Comparison of ENCODE assay signal across 11 cellular contexts in the genomic region with DNA sequence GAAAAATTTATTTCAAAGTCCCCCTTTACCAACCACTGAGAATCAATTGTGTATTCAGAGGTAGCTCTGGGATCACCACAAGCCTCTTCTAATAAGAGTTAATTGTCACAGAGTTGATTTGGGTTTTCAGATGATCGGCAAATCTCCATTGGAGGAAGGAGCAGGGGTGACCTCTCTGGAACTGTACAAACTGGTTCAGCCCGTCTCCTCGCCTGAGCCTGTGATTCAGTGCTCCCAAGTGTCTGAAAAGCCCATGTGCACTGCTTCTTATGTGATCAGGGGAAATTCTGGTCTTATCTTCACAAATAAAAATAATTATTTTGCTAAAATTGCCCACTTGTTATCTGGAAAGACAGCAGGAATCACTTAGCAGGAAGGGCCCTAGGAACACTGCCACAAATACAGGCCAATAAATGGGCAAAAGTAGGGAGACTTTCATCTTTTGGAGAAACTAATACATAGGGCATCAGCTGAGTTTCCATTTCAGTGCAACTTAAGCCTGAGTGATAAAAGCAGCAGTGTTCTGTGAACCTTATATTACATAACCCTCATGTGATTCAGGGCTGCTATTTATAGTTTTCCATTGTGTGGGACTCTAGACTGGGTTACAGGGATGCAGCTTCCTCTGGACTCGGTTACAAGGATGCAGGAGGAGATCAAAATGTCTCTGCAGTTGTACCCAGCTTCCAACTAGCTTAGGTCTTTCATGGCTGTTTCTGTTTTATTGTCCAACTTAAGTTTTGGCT. TPM values are rescaled to one million over a fixed set of nuclear protein-coding genes. Genes with fewer than 3 reads are reported as not detected.
A peak's percentile ranks its signal among the peaks of the same experiment; 100 is the strongest.
DNase-seq lines count a peak whose midpoint lies in the region; ATAC-seq and TF ChIP-seq lines count a peak whose summit lies in the region.
"Had no signal": no experiment of that assay in that cellular context is flagged by ENCODE, and none has a peak within 500 bp of the region (broad histone marks: within the 10 kb centered on the region; RNA-seq: fewer than 3 reads in every experiment).

No MANE protein-coding gene starts in this region.

- no peak for TF ChIP-seq CTCF in GM13976 (IDR thresholded peaks at IDR 0.05; ENCODE audit: borderline replicate concordance, control extremely low read depth, extremely low read depth, insufficient read depth, missing control alignments)

- H3K27me3 Mint-ChIP-seq in activated CD4-positive, alpha-beta T cell treated with anti-CD3 and anti-CD28 coated beads for 36 hours, result no peaks in the 10 kb centered on the region

- peak; percentile 99 for ATAC-seq in left ventricle myocardium superior
- ATAC-seq in sciatic nerve, result peak; percentile 94
- no peak for ATAC-seq in HG03159 (IDR thresholded peaks at IDR 0.05; ENCODE audit: unreplicated experiment)
- ATAC-seq in activated CD4-positive, alpha-beta T cell treated with anti-CD3 and anti-CD28 coated beads for 36 hours, result no peak

- in situ Hi-C loops in GM13976 (cut with MboI; ENCODE audit: low sequenced_read_pairs, unreplicated experiment), result loop anchor here (10.0 to 25.0 kb wide), 2 partner anchors 154 to 477 kb away; no protein-coding TSS in a partner anchor

- no peak overlapping the region for H3K27ac Mint-ChIP-seq in activated CD4-positive, alpha-beta T cell treated with anti-CD3 and anti-CD28 coated beads for 36 hours

- POLR2A ChIA-PET in activated CD4-positive, alpha-beta T cell treated with anti-CD3 and anti-CD28 coated beads for 36 hours (lab: Charles Lee), result no interaction called here

- CTCF ChIA-PET in activated CD4-positive, alpha-beta T cell treated with anti-CD3 and anti-CD28 coated beads for 36 hours (lab: Charles Lee), result no interaction called here

- no peaks in the 10 kb centered on the region for H3K4me1 Mint-ChIP-seq in activated CD4-positive, alpha-beta T cell treated with anti-CD3 and anti-CD28 coated beads for 36 hours

- H3K9me3 Mint-ChIP-seq in activated CD4-positive, alpha-beta T cell treated with anti-CD3 and anti-CD28 coated beads for 36 hours (ENCODE audit: low read depth), result no peaks in the 10 kb centered on the region

- H3K4me3 Mint-ChIP-seq in activated CD4-positive, alpha-beta T cell treated with anti-CD3 and anti-CD28 coated beads for 36 hours, result no peak overlapping the region

- intact Hi-C loops in left ventricle myocardium superior (cut with micrococcal nuclease), result no loop called here
- intact Hi-C loops in sciatic nerve (cut with DNase I), result loop anchor here (10.0 kb wide), 1 partner anchor 474 kb away; no protein-coding TSS in a partner anchor
- intact Hi-C loops in activated CD4-positive, alpha-beta T cell treated with anti-CD3 and anti-CD28 coated beads for 36 hours (cut with DNase I, micrococcal nuclease), result loop anchor here in 1 of 2 experiments (10.0 kb wide), 1 partner anchor 384 kb away; no protein-coding TSS in a partner anchor

- no peaks in the 10 kb centered on the region for H3K36me3 Mint-ChIP-seq in activated CD4-positive, alpha-beta T cell treated with anti-CD3 and anti-CD28 coated beads for 36 hours (ENCODE audit: low read depth)

- peak; percentile 35 for DNase-seq in GM04504 (ENCODE audit: low read depth)
- DNase-seq in astrocyte of the hippocampus (ENCODE audit: low read depth, low spot score), result peak; percentile 50
- no peak for DNase-seq in left ventricle myocardium superior
- no peak for DNase-seq in sciatic nerve (ENCODE audit: low spot score)
- no peak for DNase-seq in GF-D8 (lab: John Stamatoyannopoulos, UW)
- no peak for DNase-seq in GM13976 (ENCODE audit: low spot score)
- DNase-seq in activated CD4-positive, alpha-beta T cell treated with anti-CD3 and anti-CD28 coated beads for 36 hours, result no peak
- DNase-seq: activated effector memory CD4-positive, alpha-beta T cell treated with anti-CD3 and anti-CD28 coated beads, Interleukin-2, amount 50 U/mL, for 16 hours; DMS 273 treated with DMSO at 0.1 percent for 48 hours; NCI-H1105 treated with DMSO at 0.1 percent for 48 hours had no signal

RNA-seq across cellular contexts. Expression of a gene that starts 32.3 kb away (rescaled TPM):
- total RNA-seq in left ventricle myocardium superior (2.2 TPM), sciatic nerve (1.6 TPM)
- total RNA-seq in activated CD4-positive, alpha-beta T cell treated with anti-CD3 and anti-CD28 coated beads for 36 hours, result 100 to 1,000 TPM in 1 of 2 experiments, 10 to 100 TPM in 1; 88.5 to 138 TPM

Comparison
In these comparisons a context has a peak if more than half of its experiments do, and no peak if none do; other contexts are left out.
1. DNase-seq: peak in GM04504 (single experiment) and astrocyte of the hippocampus (single experiment); none in left ventricle myocardium superior (single experiment), sciatic nerve (single experiment), GF-D8 (single experiment), GM13976 (single experiment) and activated CD4-positive, alpha-beta T cell treated with anti-CD3 and anti-CD28 coated beads for 36 hours (single experiment).
2. ATAC-seq: peak in left ventricle myocardium superior (single experiment) and sciatic nerve (single experiment); none in HG03159 (single experiment) and activated CD4-positive, alpha-beta T cell treated with anti-CD3 and anti-CD28 coated beads for 36 hours (single experiment).
3. RNA of a gene that starts 32.3 kb away (total RNA-seq): 88.5 to 138 TPM in activated CD4-positive, alpha-beta T cell treated with anti-CD3 and anti-CD28 coated beads for 36 hours; 2.2 TPM in left ventricle myocardium superior (single experiment) and 1.6 TPM in sciatic nerve (single experiment); every median in the first group is over 10 times any median in the second.